Comparison of ENCODE assay signal across 1 cellular context in the genomic region with DNA sequence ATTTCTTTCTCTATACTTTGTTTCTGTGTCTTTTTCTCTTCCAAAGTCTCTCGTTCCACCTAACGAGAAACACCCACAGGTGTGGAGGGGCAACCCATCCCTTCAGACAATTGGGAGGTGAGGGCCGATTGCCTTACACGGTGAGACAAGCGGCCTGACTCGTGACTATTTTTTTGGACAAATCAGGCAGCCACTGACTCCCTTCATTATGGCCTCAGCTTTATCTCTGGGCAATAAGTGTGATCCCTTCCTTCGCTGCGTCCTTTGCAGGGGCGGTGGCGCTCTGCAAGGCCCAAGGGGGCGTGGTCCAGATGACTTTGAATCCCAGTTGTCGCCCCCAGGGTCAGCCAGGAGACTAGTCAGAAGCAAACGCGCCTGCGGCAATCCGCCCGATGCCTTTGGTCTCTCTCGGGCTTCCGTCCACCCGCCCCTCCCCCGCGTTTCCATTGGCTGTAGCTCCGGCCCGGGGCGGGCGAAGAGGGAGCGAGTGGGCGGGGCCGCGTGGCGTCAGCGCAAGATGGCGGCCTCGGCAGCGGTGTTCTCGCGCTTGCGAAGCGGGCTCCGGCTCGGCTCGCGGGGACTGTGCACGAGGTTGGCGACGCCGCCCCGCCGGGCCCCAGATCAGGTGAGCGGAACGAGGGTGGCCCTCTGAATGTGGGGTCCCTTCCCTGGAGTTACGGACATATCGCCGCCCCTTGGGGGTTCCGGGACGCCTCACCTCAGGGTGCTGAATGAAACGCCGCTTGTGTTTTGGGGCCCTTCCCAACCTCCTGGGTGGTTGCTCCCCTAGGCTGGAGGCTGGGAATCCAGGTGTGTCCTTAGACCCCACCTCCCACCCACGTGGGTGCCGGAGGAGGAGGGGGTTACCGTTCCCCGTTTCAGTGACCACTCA.
A peak's percentile ranks its signal among the peaks of the same experiment; 100 is the strongest.
TF ChIP-seq lines count a peak whose summit lies in the region.

A gene (plus strand): TSS at position 502 of the 892 bp plus-strand sequence. CDS start 16 bp downstream, at position 518.

TF ChIP-seq in HEK293, 187 proteins besides CTCF, POLR2A, EP300 and RAD21 (continued from another document and continues in another):
- TF ChIP-seq, protein P1, sequence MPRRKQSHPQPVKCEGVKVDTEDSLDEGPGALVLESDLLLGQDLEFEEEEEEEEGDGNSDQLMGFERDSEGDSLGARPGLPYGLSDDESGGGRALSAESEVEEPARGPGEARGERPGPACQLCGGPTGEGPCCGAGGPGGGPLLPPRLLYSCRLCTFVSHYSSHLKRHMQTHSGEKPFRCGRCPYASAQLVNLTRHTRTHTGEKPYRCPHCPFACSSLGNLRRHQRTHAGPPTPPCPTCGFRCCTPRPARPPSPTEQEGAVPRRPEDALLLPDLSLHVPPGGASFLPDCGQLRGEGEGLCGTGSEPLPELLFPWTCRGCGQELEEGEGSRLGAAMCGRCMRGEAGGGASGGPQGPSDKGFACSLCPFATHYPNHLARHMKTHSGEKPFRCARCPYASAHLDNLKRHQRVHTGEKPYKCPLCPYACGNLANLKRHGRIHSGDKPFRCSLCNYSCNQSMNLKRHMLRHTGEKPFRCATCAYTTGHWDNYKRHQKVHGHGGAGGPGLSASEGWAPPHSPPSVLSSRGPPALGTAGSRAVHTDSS (tag by site-specific recombination; IDR thresholded peaks at IDR 0.05): no peak
- TF ChIP-seq, protein P2, sequence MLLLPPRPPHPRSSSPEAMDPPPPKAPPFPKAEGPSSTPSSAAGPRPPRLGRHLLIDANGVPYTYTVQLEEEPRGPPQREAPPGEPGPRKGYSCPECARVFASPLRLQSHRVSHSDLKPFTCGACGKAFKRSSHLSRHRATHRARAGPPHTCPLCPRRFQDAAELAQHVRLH (tag by site-specific recombination; IDR thresholded peaks at IDR 0.05): peak; percentile 64
- TF ChIP-seq ZNF202 (tag by site-specific recombination; IDR thresholded peaks at IDR 0.05; ENCODE audit: borderline replicate concordance): no peak
- TF ChIP-seq ZNF391 (tag by site-specific recombination; IDR thresholded peaks at IDR 0.05; ENCODE audit: borderline replicate concordance, low read depth): peak; percentile 90; the same call in 1 of the 2 replicates
- TF ChIP-seq, protein P3, sequence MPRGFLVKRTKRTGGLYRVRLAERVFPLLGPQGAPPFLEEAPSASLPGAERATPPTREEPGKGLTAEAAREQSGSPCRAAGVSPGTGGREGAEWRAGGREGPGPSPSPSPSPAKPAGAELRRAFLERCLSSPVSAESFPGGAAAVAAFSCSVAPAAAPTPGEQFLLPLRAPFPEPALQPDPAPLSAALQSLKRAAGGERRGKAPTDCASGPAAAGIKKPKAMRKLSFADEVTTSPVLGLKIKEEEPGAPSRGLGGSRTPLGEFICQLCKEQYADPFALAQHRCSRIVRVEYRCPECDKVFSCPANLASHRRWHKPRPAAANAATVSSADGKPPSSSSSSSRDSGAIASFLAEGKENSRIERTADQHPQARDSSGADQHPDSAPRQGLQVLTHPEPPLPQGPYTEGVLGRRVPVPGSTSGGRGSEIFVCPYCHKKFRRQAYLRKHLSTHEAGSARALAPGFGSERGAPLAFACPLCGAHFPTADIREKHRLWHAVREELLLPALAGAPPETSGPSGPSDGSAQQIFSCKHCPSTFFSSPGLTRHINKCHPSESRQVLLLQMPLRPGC (tag by site-specific recombination; IDR thresholded peaks at IDR 0.05): no peak
- TF ChIP-seq ZNF624 (tag by site-specific recombination; IDR thresholded peaks at IDR 0.05): no peak
- peak; percentile 86 for TF ChIP-seq ZNF423 (tag by site-specific recombination; IDR thresholded peaks at IDR 0.05)
- TF ChIP-seq, protein P4, sequence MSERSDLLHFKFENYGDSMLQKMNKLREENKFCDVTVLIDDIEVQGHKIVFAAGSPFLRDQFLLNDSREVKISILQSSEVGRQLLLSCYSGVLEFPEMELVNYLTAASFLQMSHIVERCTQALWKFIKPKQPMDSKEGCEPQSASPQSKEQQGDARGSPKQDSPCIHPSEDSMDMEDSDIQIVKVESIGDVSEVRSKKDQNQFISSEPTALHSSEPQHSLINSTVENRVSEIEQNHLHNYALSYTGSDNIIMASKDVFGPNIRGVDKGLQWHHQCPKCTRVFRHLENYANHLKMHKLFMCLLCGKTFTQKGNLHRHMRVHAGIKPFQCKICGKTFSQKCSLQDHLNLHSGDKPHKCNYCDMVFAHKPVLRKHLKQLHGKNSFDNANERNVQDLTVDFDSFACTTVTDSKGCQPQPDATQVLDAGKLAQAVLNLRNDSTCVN (tag by site-specific recombination; optimal IDR thresholded peaks at IDR 0.05): peak; percentile 98
- TF ChIP-seq ZNF837 (tag by site-specific recombination; IDR thresholded peaks at IDR 0.05): no peak
- no peak for TF ChIP-seq ZNF654 (tag by site-specific recombination; IDR thresholded peaks at IDR 0.05; ENCODE audit: low read depth)
- no peak for TF ChIP-seq ZNF16 (tag by site-specific recombination; IDR thresholded peaks at IDR 0.05; ENCODE audit: low read depth)
- 0 out of 2 replicates have a peak, but pooled peaks have one; percentile 12 for TF ChIP-seq ZNF23 (tag by site-specific recombination; IDR thresholded peaks at IDR 0.05; ENCODE audit: borderline replicate concordance)
- TF ChIP-seq ZNF677 (tag by site-specific recombination; IDR thresholded peaks at IDR 0.05): no peak; the same call in 1 of the 2 replicates
- no peak; the same call in 1 of the 2 replicates for TF ChIP-seq ZNF585B (tag by site-specific recombination; IDR thresholded peaks at IDR 0.05)
- TF ChIP-seq MEIS1 (CRISPR knock-in tag; IDR thresholded peaks at IDR 0.05; ENCODE audit: borderline replicate concordance): no peak
- TF ChIP-seq, protein P5, sequence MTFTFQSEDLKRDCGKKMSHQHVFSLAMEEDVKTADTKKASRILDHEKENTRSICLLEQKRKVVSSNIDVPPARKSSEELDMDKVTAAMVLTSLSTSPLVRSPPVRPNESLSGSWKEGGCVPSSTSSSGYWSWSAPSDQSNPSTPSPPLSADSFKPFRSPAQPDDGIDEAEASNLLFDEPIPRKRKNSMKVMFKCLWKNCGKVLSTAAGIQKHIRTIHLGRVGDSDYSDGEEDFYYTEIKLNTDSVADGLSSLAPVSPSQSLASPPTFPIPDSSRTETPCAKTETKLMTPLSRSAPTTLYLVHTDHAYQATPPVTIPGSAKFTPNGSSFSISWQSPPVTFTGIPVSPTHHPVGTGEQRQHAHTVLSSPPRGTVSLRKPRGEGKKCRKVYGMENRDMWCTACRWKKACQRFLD (tag by site-specific recombination; IDR thresholded peaks at IDR 0.05): no peak
- peak; percentile 99 for TF ChIP-seq ZBTB17 (tag by site-specific recombination; IDR thresholded peaks at IDR 0.05)
- TF ChIP-seq ZNF433 (tag by site-specific recombination; IDR thresholded peaks at IDR 0.05; ENCODE audit: low read depth): 0 out of 2 replicates have a peak, but pooled peaks have one; percentile 11
- TF ChIP-seq ZNF660 (tag by site-specific recombination; IDR thresholded peaks at IDR 0.05): peak; percentile 96
- TF ChIP-seq ZNF19 (tag by site-specific recombination; IDR thresholded peaks at IDR 0.05; ENCODE audit: low read depth): 0 out of 2 replicates have a peak, but pooled peaks have one; percentile 24
- TF ChIP-seq ZNF266 (tag by site-specific recombination; IDR thresholded peaks at IDR 0.05; ENCODE audit: low read depth): no peak
- no peak for TF ChIP-seq ZNF792 (tag by site-specific recombination; IDR thresholded peaks at IDR 0.05)
- TF ChIP-seq, protein P6, sequence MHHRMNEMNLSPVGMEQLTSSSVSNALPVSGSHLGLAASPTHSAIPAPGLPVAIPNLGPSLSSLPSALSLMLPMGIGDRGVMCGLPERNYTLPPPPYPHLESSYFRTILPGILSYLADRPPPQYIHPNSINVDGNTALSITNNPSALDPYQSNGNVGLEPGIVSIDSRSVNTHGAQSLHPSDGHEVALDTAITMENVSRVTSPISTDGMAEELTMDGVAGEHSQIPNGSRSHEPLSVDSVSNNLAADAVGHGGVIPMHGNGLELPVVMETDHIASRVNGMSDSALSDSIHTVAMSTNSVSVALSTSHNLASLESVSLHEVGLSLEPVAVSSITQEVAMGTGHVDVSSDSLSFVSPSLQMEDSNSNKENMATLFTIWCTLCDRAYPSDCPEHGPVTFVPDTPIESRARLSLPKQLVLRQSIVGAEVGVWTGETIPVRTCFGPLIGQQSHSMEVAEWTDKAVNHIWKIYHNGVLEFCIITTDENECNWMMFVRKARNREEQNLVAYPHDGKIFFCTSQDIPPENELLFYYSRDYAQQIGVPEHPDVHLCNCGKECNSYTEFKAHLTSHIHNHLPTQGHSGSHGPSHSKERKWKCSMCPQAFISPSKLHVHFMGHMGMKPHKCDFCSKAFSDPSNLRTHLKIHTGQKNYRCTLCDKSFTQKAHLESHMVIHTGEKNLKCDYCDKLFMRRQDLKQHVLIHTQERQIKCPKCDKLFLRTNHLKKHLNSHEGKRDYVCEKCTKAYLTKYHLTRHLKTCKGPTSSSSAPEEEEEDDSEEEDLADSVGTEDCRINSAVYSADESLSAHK (tag by site-specific recombination; IDR thresholded peaks at IDR 0.05): no peak; the same call in 1 of the 2 replicates
- TF ChIP-seq ZNF626 (tag by site-specific recombination; IDR thresholded peaks at IDR 0.05): no peak
- TF ChIP-seq ZNF121 (tag by site-specific recombination; IDR thresholded peaks at IDR 0.05): no peak
- TF ChIP-seq ZNF664 (tag by site-specific recombination; IDR thresholded peaks at IDR 0.05): no peak; the same call in 1 of the 2 replicates
- TF ChIP-seq ZNF311 (tag by site-specific recombination; IDR thresholded peaks at IDR 0.05; ENCODE audit: borderline replicate concordance): no peak
- TF ChIP-seq, protein P7, sequence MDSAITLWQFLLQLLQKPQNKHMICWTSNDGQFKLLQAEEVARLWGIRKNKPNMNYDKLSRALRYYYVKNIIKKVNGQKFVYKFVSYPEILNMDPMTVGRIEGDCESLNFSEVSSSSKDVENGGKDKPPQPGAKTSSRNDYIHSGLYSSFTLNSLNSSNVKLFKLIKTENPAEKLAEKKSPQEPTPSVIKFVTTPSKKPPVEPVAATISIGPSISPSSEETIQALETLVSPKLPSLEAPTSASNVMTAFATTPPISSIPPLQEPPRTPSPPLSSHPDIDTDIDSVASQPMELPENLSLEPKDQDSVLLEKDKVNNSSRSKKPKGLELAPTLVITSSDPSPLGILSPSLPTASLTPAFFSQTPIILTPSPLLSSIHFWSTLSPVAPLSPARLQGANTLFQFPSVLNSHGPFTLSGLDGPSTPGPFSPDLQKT (IDR thresholded peaks at IDR 0.05; ENCODE audit: borderline replicate concordance, low read depth, low read length): no peak
- peak; percentile 40; the same call in 1 of the 2 replicates for TF ChIP-seq REPIN1 (tag by site-specific recombination; IDR thresholded peaks at IDR 0.05; ENCODE audit: low read depth)
- TF ChIP-seq, protein P8, sequence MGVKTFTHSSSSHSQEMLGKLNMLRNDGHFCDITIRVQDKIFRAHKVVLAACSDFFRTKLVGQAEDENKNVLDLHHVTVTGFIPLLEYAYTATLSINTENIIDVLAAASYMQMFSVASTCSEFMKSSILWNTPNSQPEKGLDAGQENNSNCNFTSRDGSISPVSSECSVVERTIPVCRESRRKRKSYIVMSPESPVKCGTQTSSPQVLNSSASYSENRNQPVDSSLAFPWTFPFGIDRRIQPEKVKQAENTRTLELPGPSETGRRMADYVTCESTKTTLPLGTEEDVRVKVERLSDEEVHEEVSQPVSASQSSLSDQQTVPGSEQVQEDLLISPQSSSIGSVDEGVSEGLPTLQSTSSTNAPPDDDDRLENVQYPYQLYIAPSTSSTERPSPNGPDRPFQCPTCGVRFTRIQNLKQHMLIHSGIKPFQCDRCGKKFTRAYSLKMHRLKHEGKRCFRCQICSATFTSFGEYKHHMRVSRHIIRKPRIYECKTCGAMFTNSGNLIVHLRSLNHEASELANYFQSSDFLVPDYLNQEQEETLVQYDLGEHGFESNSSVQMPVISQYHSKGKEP (tag by site-specific recombination; IDR thresholded peaks at IDR 0.05): peak; percentile 73; the same call in 1 of the 2 replicates
- TF ChIP-seq ZNF426 (tag by site-specific recombination; IDR thresholded peaks at IDR 0.05): no peak
- TF ChIP-seq ZNF549 (tag by site-specific recombination; IDR thresholded peaks at IDR 0.05): no peak
- TF ChIP-seq, protein P9, sequence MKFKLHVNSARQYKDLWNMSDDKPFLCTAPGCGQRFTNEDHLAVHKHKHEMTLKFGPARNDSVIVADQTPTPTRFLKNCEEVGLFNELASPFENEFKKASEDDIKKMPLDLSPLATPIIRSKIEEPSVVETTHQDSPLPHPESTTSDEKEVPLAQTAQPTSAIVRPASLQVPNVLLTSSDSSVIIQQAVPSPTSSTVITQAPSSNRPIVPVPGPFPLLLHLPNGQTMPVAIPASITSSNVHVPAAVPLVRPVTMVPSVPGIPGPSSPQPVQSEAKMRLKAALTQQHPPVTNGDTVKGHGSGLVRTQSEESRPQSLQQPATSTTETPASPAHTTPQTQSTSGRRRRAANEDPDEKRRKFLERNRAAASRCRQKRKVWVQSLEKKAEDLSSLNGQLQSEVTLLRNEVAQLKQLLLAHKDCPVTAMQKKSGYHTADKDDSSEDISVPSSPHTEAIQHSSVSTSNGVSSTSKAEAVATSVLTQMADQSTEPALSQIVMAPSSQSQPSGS (tag by site-specific recombination; IDR thresholded peaks at IDR 0.05; ENCODE audit: low read depth): peak; percentile 39; the same call in 1 of the 2 replicates
- peak; percentile 80 for TF ChIP-seq EGR2 (tag by site-specific recombination; IDR thresholded peaks at IDR 0.05; ENCODE audit: low read depth)
- TF ChIP-seq ZNF521 (tag by site-specific recombination; IDR thresholded peaks at IDR 0.05): no peak
- TF ChIP-seq ZNF777 (tag by site-specific recombination; IDR thresholded peaks at IDR 0.05; ENCODE audit: borderline replicate concordance): no peak
- TF ChIP-seq, protein P10, sequence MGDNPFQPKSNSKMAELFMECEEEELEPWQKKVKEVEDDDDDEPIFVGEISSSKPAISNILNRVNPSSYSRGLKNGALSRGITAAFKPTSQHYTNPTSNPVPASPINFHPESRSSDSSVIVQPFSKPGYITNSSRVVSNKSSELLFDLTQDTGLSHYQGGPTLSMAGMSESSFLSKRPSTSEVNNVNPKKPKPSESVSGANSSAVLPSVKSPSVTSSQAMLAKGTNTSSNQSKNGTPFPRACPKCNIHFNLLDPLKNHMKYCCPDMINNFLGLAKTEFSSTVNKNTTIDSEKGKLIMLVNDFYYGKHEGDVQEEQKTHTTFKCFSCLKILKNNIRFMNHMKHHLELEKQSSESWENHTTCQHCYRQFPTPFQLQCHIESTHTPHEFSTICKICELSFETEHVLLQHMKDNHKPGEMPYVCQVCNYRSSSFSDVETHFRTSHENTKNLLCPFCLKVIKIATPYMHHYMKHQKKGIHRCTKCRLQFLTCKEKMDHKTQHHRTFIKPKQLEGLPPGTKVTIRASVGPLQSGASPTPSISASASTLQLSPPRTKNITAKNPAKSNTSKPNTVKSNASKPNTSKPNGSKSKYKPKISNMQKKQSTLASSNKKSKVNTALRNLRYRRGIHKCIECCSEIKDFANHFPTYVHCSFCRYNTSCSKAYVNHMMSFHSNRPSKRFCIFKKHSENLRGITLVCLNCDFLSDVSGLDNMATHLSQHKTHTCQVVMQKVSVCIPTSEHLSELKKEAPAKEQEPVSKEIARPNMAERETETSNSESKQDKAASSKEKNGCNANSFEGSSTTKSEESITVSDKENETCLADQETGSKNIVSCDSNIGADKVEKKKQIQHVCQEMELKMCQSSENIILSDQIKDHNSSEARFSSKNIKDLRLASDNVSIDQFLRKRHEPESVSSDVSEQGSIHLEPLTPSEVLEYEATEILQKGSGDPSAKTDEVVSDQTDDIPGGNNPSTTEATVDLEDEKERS (tag by site-specific recombination; IDR thresholded peaks at IDR 0.05): no peak
- peak; percentile 62; the same call in 1 of the 2 replicates for TF ChIP-seq OSR2 (tag by site-specific recombination; IDR thresholded peaks at IDR 0.05)
- TF ChIP-seq GLI2 (tag by site-specific recombination; IDR thresholded peaks at IDR 0.05; ENCODE audit: borderline replicate concordance, low read depth): no peak
- peak; percentile 96 for TF ChIP-seq ZNF561 (tag by site-specific recombination; IDR thresholded peaks at IDR 0.05; ENCODE audit: borderline replicate concordance)
- TF ChIP-seq KLF8 (tag by site-specific recombination; IDR thresholded peaks at IDR 0.05): peak; percentile 99
- peak; percentile 68 for TF ChIP-seq ZNF843 (tag by site-specific recombination; IDR thresholded peaks at IDR 0.05)
